In genomic region chr5:56950626-56951130, GRCh38 we compare ENCODE assay signal across 8 cellular contexts. TPM values are rescaled to one million over a fixed set of nuclear protein-coding genes. Genes with fewer than 3 reads are reported as not detected.
DNase-seq lines count a peak whose midpoint lies in the region; ATAC-seq, FAIRE-seq and TF ChIP-seq lines count a peak whose summit lies in the region.

No MANE protein-coding gene starts in this region.

- FAIRE-seq in bronchial epithelial cell (lab: Jason Lieb, UNC), result no peak

- H3K27me3 ChIP-seq in bronchial epithelial cell (ENCODE audit: control insufficient read depth, insufficient read depth, low read length), result no peaks in the 10 kb centered on the region

- H3K9me3 Mint-ChIP-seq in WTC11, result no peaks in the 10 kb centered on the region

- CTCF ChIA-PET in WTC11 (lab: Charles Lee), result interaction anchor here (0.7 to 3.6 kb wide), 12 partner anchors 46 to 347 kb away, joined by 3 to 33 read pairs (median 4); no protein-coding TSS in a partner anchor

- H3K4me1 Mint-ChIP-seq in WTC11, result peaks cover 18% of the 10 kb centered on the region

- peak overlapping the region; percentile 80 for H3K27ac Mint-ChIP-seq in WTC11

- peak overlapping the region; percentile 56 for H3K4me3 ChIP-seq in bronchial epithelial cell (ENCODE audit: low read depth, low read length)
- peak overlapping the region; percentile 66 to 99 (median 93) for H3K4me3 ChIP-seq in skin epidermis

- POLR2A ChIA-PET in WTC11 (lab: Charles Lee), result interaction anchor here (0.6 to 2.0 kb wide), 8 partner anchors 34 to 427 kb away, joined by 3 to 29 read pairs (median 6); partner anchors contain the start of genes GPBP1 and SETD9

- H3K36me3 Mint-ChIP-seq in WTC11, result peaks cover 9% of the 10 kb centered on the region

- DNase-seq in Caki2 (ENCODE audit: low read depth) (peak; percentile 52), KBM-7 (peak; percentile 77), WTC11 (ENCODE audit: low spot score) (peak; percentile 53), bronchial epithelial cell (ENCODE audit: low read depth) (peak; percentile 42), iPS-NIHi7 (ENCODE audit: extremely low spot score) (peak; percentile 78), GOT3 (lab: John Stamatoyannopoulos, UW) (no peak)

- H3K36me3 ChIP-seq in bronchial epithelial cell (ENCODE audit: control insufficient read depth, insufficient read depth, low read length), result peaks cover 2% of the 10 kb centered on the region

- peaks cover 20% of the 10 kb centered on the region for H3K27me3 Mint-ChIP-seq in WTC11 (ENCODE audit: low read depth)

- ATAC-seq in GM21515 (IDR thresholded peaks at IDR 0.05; ENCODE audit: unreplicated experiment) (peak; percentile 44), WTC11 (peak; percentile 60)

- in situ Hi-C loops in Caki2 (cut with HindIII; ENCODE audit: low pct_unique_long_range_greater_than_20kb, low sequenced_read_pairs), result no loop called here
- in situ Hi-C loops in KBM-7 (cut with MboI; ENCODE audit: low pct_unique_long_range_greater_than_20kb, low sequenced_read_pairs), result no loop called here

- no peak for TF ChIP-seq CTCF in WTC11 (IDR thresholded peaks at IDR 0.05)
- no peak for TF ChIP-seq CTCF in bronchial epithelial cell (IDR thresholded peaks at IDR 0.05; ENCODE audit: insufficient read depth, low read length, severe bottlenecking)

- peak overlapping the region in 20 of 21 experiments; percentile 45 to 93 (median 85) for H3K27ac ChIP-seq in skin epidermis

- peak overlapping the region; percentile 95 for H3K4me3 Mint-ChIP-seq in WTC11

TF ChIP-seq in WTC11, 78 proteins besides CTCF, POLR2A, EP300 and RAD21:
- TF ChIP-seq STAT6 (CRISPR knock-in tag; conservative IDR thresholded peaks at IDR 0.05; ENCODE audit: low read depth) (no peak), NFYB (CRISPR knock-in tag; conservative IDR thresholded peaks at IDR 0.05; ENCODE audit: low read depth) (no peak), OVOL2 (CRISPR knock-in tag; IDR thresholded peaks at IDR 0.05; ENCODE audit: borderline replicate concordance) (no peak), JAZF1 (CRISPR knock-in tag; IDR thresholded peaks at IDR 0.05) (no peak), GTF2I (CRISPR knock-in tag; conservative IDR thresholded peaks at IDR 0.05) (no peak), ATF3 (CRISPR knock-in tag; conservative IDR thresholded peaks at IDR 0.05) (no peak), ETV6 (CRISPR knock-in tag; IDR thresholded peaks at IDR 0.05) (no peak), HMGA2 (CRISPR knock-in tag; IDR thresholded peaks at IDR 0.05) (no peak), IRF1 (CRISPR knock-in tag; IDR thresholded peaks at IDR 0.05) (no peak)

RNA-seq across cellular contexts. Expression of gene MIER3, which starts 1.2 kb away (rescaled TPM):
- 4.7 and 18.6 TPM in 2 replicates for total RNA-seq in Caki2 (2014; rRNA removed; shearing (Covaris generic); ENCODE audit: low replicate concordance)
- total RNA-seq in WTC11 (2021) (27.5 to 27.8 TPM (median 27.8 TPM) in 3 replicates), bronchial epithelial cell (18.2 and 32.9 TPM in 2 replicates)

RNA-seq across cellular contexts. Expression of gene SETD9, which starts 41.3 kb away (rescaled TPM):
- total RNA-seq in Caki2 (2014; rRNA removed; shearing (Covaris generic); ENCODE audit: low replicate concordance), result 37.2 and 48.9 TPM in 2 replicates
- 6.7 to 9.5 TPM (median 8.1 TPM) in 3 replicates for total RNA-seq in WTC11 (2021)
- total RNA-seq in bronchial epithelial cell, result 10.2 and 10.3 TPM in 2 replicates
